ENCODE assay signal across 18 cellular contexts in genomic region chr2:144472911-144473310, GRCh38. TPM values are rescaled to one million over a fixed set of nuclear protein-coding genes. Genes with fewer than 3 reads are reported as not detected.
DNase-seq lines count a peak whose midpoint lies in the region; ATAC-seq and TF ChIP-seq lines count a peak whose summit lies in the region.
"Had no signal": no experiment of that assay in that cellular context is flagged by ENCODE, and none has a peak within 500 bp of the region (broad histone marks: within the 10 kb centered on the region; RNA-seq: fewer than 3 reads in every experiment).

No MANE protein-coding gene starts in this region.

- peaks cover 5% of the 10 kb centered on the region for H3K36me3 Mint-ChIP-seq in neural progenitor cell

- H3F3A ChIP-seq in neural progenitor cell (ENCODE audit: low read depth) = peaks cover 61% of the 10 kb centered on the region

- TF ChIP-seq CTCF in cardiac muscle cell (IDR thresholded peaks at IDR 0.05; ENCODE audit: low read depth, low read length) = no peak
- no peak for TF ChIP-seq CTCF in dorsolateral prefrontal cortex (IDR thresholded peaks at IDR 0.05 in 54 of 56, conservative IDR thresholded peaks at IDR 0.05 in 2 of 56; ENCODE audit: low read depth in 1 of 56, partially characterized antibody in 56 of 56)
- no peak for TF ChIP-seq CTCF in neural progenitor cell (IDR thresholded peaks at IDR 0.05)

- H3K4me2 ChIP-seq in neural progenitor cell = no peak overlapping the region

- no peak overlapping the region for H3K9ac ChIP-seq in neural progenitor cell

- H3K4me3 ChIP-seq in cardiac muscle cell = no peak overlapping the region
- H3K4me3 ChIP-seq in dorsolateral prefrontal cortex = no peak overlapping the region
- no peak overlapping the region for H3K4me3 ChIP-seq in neural progenitor cell

- no peaks in the 10 kb centered on the region for H3K9me3 ChIP-seq in cardiac muscle cell (ENCODE audit: low read depth)
- no peaks in the 10 kb centered on the region for H3K9me3 ChIP-seq in neural progenitor cell (ENCODE audit: low read depth)

- peaks cover 99% of the 10 kb centered on the region for H4K20me1 ChIP-seq in neural progenitor cell (ENCODE audit: low read depth)

- H3K36me3 ChIP-seq in cardiac muscle cell (no peaks in the 10 kb centered on the region), neural progenitor cell (no peaks in the 10 kb centered on the region)

- H3K4me1 Mint-ChIP-seq in neural progenitor cell = peaks cover 30% of the 10 kb centered on the region

- no peaks in the 10 kb centered on the region for H3K9me3 Mint-ChIP-seq in neural progenitor cell

- H2AFZ ChIP-seq in neural progenitor cell (replicated peaks) = no peak overlapping the region

- ATAC-seq in Right ventricle myocardium inferior (no peak), GM21381 (IDR thresholded peaks at IDR 0.05; ENCODE audit: unreplicated experiment) (no peak)

- DNase-seq in cardiac muscle cell (ENCODE audit: low read depth in 1 of 2, low spot score in 1 of 2) (no peak), Right ventricle myocardium inferior (ENCODE audit: missing footprints) (no peak), dorsolateral prefrontal cortex (no peak), neural progenitor cell (ENCODE audit: low spot score) (no peak), substantia nigra (lab: John Stamatoyannopoulos, UW) (no peak), NCI-H1417 (lab: John Stamatoyannopoulos, UW) (no peak), NCI-H1105 treated with DMSO at 0.1 percent for 48 hours (lab: John Stamatoyannopoulos, UW) (no peak)
- DNase-seq: AML-193, EL, GF-D8, NCI-H1092, NCI-H146, NCI-H2029 treated with DMSO at 0.1 percent for 48 hours, NCI-H226, NCI-H524, Right ventricle myocardium superior had no signal

- intact Hi-C loops in Right ventricle myocardium inferior (cut with DNase I) (no loop called here), dorsolateral prefrontal cortex (cut with DNase I) (no loop called here)

- H3K27me3 ChIP-seq in cardiac muscle cell = no peaks in the 10 kb centered on the region
- H3K27me3 ChIP-seq in dorsolateral prefrontal cortex = no peaks in the 10 kb centered on the region
- H3K27me3 ChIP-seq in neural progenitor cell = no peaks in the 10 kb centered on the region

- H3K4me1 ChIP-seq in cardiac muscle cell (ENCODE audit: low read depth) (peaks cover 59% of the 10 kb centered on the region), neural progenitor cell (peaks cover 67% of the 10 kb centered on the region)

- H3K4me3 Mint-ChIP-seq in neural progenitor cell = no peak overlapping the region

- H3K27me3 Mint-ChIP-seq in neural progenitor cell (ENCODE audit: insufficient read depth, low read depth) = no peaks in the 10 kb centered on the region

- H3K27ac ChIP-seq in cardiac muscle cell (peak overlapping the region; percentile 57), dorsolateral prefrontal cortex (peak overlapping the region; percentile 8 to 99 (median 96)), neural progenitor cell (peak overlapping the region; percentile 42), substantia nigra (ENCODE audit: low read depth, low read length, poor library complexity, severe bottlenecking) (peak overlapping the region; percentile 64)
- H3K27ac ChIP-seq: 22Rv1 had no signal

- H3K79me2 ChIP-seq in neural progenitor cell (ENCODE audit: low read depth) = peaks cover 100% of the 10 kb centered on the region

- H3K27ac Mint-ChIP-seq in neural progenitor cell = no peak overlapping the region

RNA-seq across cellular contexts. Expression of gene ZEB2, which starts 47.0 kb away (rescaled TPM):
- 27.0 and 41.2 TPM in 2 replicates for total RNA-seq in cardiac muscle cell
- polyA plus RNA-seq in cardiac muscle cell = 16.8 and 17.9 TPM in 2 replicates
- 89.0 TPM for total RNA-seq in Right ventricle myocardium inferior
- 100 to 1,000 TPM; 160 to 942 (median 318) TPM for total RNA-seq in dorsolateral prefrontal cortex
- total RNA-seq in neural progenitor cell (ENCODE audit: low replicate concordance) = 72.9 and 106 TPM in 2 replicates

Comparison
In these comparisons a context has a peak if more than half of its experiments do, and no peak if none do; other contexts are left out.
1. H3K27ac ChIP-seq: peak in every context shown above with its lines; median percentile 96 in dorsolateral prefrontal cortex; 64 in substantia nigra; 57 in cardiac muscle cell; 42 in neural progenitor cell.